ENCODE assay signal across 8 cellular contexts in the genomic region with DNA sequence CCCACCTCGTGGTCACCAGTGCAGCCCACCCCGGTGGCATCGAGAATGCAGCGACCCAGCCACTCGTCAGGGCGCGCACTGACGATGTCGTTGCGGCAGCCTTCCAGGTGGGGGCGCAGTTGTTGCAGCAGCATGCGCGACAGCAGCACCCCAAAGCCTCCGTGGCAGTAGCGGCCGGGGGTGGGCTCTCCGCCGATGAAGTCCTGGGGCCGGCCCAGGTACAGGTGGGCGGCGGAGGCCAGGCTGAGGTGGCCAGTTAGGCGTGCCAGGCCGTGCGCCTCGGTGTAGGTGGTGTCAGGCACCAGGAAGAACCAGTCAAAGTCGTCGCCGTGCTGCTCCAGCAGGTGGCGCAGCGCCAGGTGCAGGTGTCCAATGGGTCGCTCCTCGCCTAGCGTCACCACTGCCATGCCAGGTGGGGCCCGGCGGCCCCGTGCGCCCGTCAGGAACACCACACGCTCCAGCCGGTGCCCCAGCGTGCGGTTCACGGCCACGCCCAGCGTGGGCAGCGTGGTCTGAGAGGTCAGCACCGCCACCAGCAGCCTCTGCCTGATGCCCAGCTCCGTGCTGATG. TPM values are rescaled to one million over a fixed set of nuclear protein-coding genes. Genes with fewer than 3 reads are reported as not detected.
A peak's percentile ranks its signal among the peaks of the same experiment; 100 is the strongest.
DNase-seq lines count a peak whose midpoint lies in the region; ATAC-seq and TF ChIP-seq lines count a peak whose summit lies in the region.

No MANE protein-coding gene starts in this region.

- BruUV-seq in Panc1 (replicated peaks; lab: Mats Ljungman, UMichigan): no TSS peak

- ATAC-seq in GM21576 (IDR thresholded peaks at IDR 0.05; ENCODE audit: unreplicated experiment) (peak; percentile 54), Panc1 (peak; percentile 72)
- peak; percentile 54 for ATAC-seq in activated T-helper 17 cell treated with anti-CD3 and anti-CD28 coated beads, Interleukin-2, amount 50 U/mL, for 72 hours (replicated peaks)

- peaks cover 23% of the 10 kb centered on the region for H3K79me2 ChIP-seq in osteoblast (ENCODE audit: insufficient read depth, low read length)

- no peaks in the 10 kb centered on the region for H3K36me3 Mint-ChIP-seq in IgD-negative memory B cell
- H3K36me3 Mint-ChIP-seq in activated T-helper 17 cell treated with anti-CD3 and anti-CD28 coated beads, Interleukin-2, amount 50 U/mL, for 72 hours (ENCODE audit: low read depth): peaks cover 32% of the 10 kb centered on the region

- no peaks in the 10 kb centered on the region for H3K9me3 Mint-ChIP-seq in IgD-negative memory B cell
- H3K9me3 Mint-ChIP-seq in activated T-helper 17 cell treated with anti-CD3 and anti-CD28 coated beads, Interleukin-2, amount 50 U/mL, for 72 hours: no peaks in the 10 kb centered on the region

- intact Hi-C loops in Panc1 (cut with micrococcal nuclease; ENCODE audit: unreplicated experiment): loop anchor here (2.0 to 5.0 kb wide), 2 partner anchors 86 to 147 kb away; a partner anchor contains a TSS

- peak; percentile 95 for DNase-seq in DMS53 (lab: John Stamatoyannopoulos, UW)
- peak; percentile 68 for DNase-seq in Panc1 (ENCODE audit: low read depth, low spot score)
- peak; percentile 62 for DNase-seq in fibroblast of villous mesenchyme (ENCODE audit: low read depth)
- peak; percentile 96 for DNase-seq in osteoblast (ENCODE audit: insufficient read length, low spot score, missing footprints)

- in situ Hi-C loops in Panc1 (cut with HindIII; ENCODE audit: low pct_unique_long_range_greater_than_20kb, low sequenced_read_pairs): no loop called here

- H4K20me1 ChIP-seq in osteoblast (ENCODE audit: insufficient read depth, low read length): peaks cover 41% of the 10 kb centered on the region

- peaks cover 13% of the 10 kb centered on the region for H3K27me3 Mint-ChIP-seq in IgD-negative memory B cell
- no peaks in the 10 kb centered on the region for H3K27me3 Mint-ChIP-seq in activated T-helper 17 cell treated with anti-CD3 and anti-CD28 coated beads, Interleukin-2, amount 50 U/mL, for 72 hours

- TF ChIP-seq CTCF in Panc1 (IDR thresholded peaks at IDR 0.05) (peak; percentile 100), fibroblast of villous mesenchyme (IDR thresholded peaks at IDR 0.05; ENCODE audit: insufficient read depth, low read depth, low read length) (peak; percentile 95), osteoblast (IDR thresholded peaks at IDR 0.05; ENCODE audit: extremely low read depth, low read depth, low read length) (peak; percentile 73)

- no peaks in the 10 kb centered on the region for H3K27me3 ChIP-seq in Panc1 (ENCODE audit: control insufficient read depth, insufficient read depth, low read length)
- no peaks in the 10 kb centered on the region for H3K27me3 ChIP-seq in osteoblast (ENCODE audit: insufficient read depth, low read length)
- H3K27me3 ChIP-seq in thymus (ENCODE audit: control insufficient read depth, insufficient read depth): peaks cover 12% of the 10 kb centered on the region

- CTCF ChIA-PET in Panc1 (lab: Charles Lee): interaction anchor here (0.5 to 1.3 kb wide), 7 partner anchors 11 to 510 kb away, joined by 3 to 12 read pairs (median 4); no protein-coding TSS in a partner anchor

- peak overlapping the region; percentile 98 for H3K4me2 ChIP-seq in osteoblast (ENCODE audit: insufficient read depth, low read length)

- peak overlapping the region; percentile 26 to 49 for H3K4me3 ChIP-seq in Panc1 (ENCODE audit: low read depth in 2 of 2, low read length in 2 of 2)
- H3K4me3 ChIP-seq in fibroblast of villous mesenchyme (ENCODE audit: low read depth, low read length): peak overlapping the region; percentile 71
- peak overlapping the region; percentile 87 for H3K4me3 ChIP-seq in osteoblast (ENCODE audit: insufficient read depth, low read length)
- H3K4me3 ChIP-seq in thymus (ENCODE audit: low read length): peak overlapping the region; percentile 78

- H3K36me3 ChIP-seq in Panc1 (ENCODE audit: control insufficient read depth, insufficient read depth, low read length) (0 out of 2 replicates have a peak, but pooled peaks cover 2% of the 10 kb centered on the region), osteoblast (ENCODE audit: insufficient read depth, low read length) (peaks cover 25% of the 10 kb centered on the region), thymus (ENCODE audit: control insufficient read depth, insufficient read depth) (peaks cover 18% of the 10 kb centered on the region)

- H3K27ac ChIP-seq in Panc1 (ENCODE audit: low read length) (no peak overlapping the region), osteoblast (ENCODE audit: low read depth, low read length) (no peak overlapping the region), thymus (ENCODE audit: low read depth) (no peak overlapping the region)

- H3K4me3 Mint-ChIP-seq in IgD-negative memory B cell: peak overlapping the region; percentile 17 to 94 (median 66)
- H3K4me3 Mint-ChIP-seq in activated T-helper 17 cell treated with anti-CD3 and anti-CD28 coated beads, Interleukin-2, amount 50 U/mL, for 72 hours: peak overlapping the region; percentile 84

- H3K9me3 ChIP-seq in Panc1 (ENCODE audit: control insufficient read depth, insufficient read depth, low read depth, low read length) (no peaks in the 10 kb centered on the region), osteoblast (ENCODE audit: low read depth, low read length) (no peaks in the 10 kb centered on the region), thymus (ENCODE audit: control insufficient read depth) (no peaks in the 10 kb centered on the region)

- H3K27ac Mint-ChIP-seq in IgD-negative memory B cell: peak overlapping the region in 2 of 3 donors; percentile 23 to 70
- no peak overlapping the region for H3K27ac Mint-ChIP-seq in activated T-helper 17 cell treated with anti-CD3 and anti-CD28 coated beads, Interleukin-2, amount 50 U/mL, for 72 hours

- 2% methylated on average over 48 of the region's 48 CpGs for WGBS in thymus

- peaks cover 9% of the 10 kb centered on the region; the same call in 1 of the 2 replicates for H3K4me1 ChIP-seq in Panc1 (ENCODE audit: control insufficient read depth, insufficient read depth, low read length)
- H3K4me1 ChIP-seq in osteoblast (ENCODE audit: insufficient read depth, low read length): peaks cover 14% of the 10 kb centered on the region
- H3K4me1 ChIP-seq in thymus (ENCODE audit: control insufficient read depth, insufficient read depth, low read length): peaks cover 13% of the 10 kb centered on the region

- POLR2A ChIA-PET in Panc1 (lab: Charles Lee): no interaction called here

- no peak overlapping the region for H2AFZ ChIP-seq in osteoblast (ENCODE audit: low read length)

- peaks cover 6 to 30% (median 8%) of the 10 kb centered on the region in 3 donors for H3K4me1 Mint-ChIP-seq in IgD-negative memory B cell
- H3K4me1 Mint-ChIP-seq in activated T-helper 17 cell treated with anti-CD3 and anti-CD28 coated beads, Interleukin-2, amount 50 U/mL, for 72 hours: peaks cover 6% of the 10 kb centered on the region

RNA-seq across cellular contexts. Expression of a gene that starts 1.9 kb away (rescaled TPM):
- polyA plus RNA-seq in IgD-negative memory B cell (3.9 TPM), thymus (17.5 TPM)
- total RNA-seq in Panc1 (2021; ENCODE audit: unreplicated experiment) (17.5 TPM), fibroblast of villous mesenchyme (196 and 201 TPM in 2 replicates), osteoblast (192 and 221 TPM in 2 replicates)
- 30.7 TPM for polyA plus RNA-seq in Panc1 (2012; ENCODE audit: insufficient read length)
- 10 to 100 TPM; 14.0 to 27.6 TPM for total RNA-seq in activated T-helper 17 cell treated with anti-CD3 and anti-CD28 coated beads, Interleukin-2, amount 50 U/mL, for 72 hours

RNA-seq across cellular contexts. Expression of a gene that starts 2.1 kb away (rescaled TPM):
- 0.28 TPM for polyA plus RNA-seq in IgD-negative memory B cell
- total RNA-seq in Panc1 (2021; ENCODE audit: unreplicated experiment): 2.3 TPM
- 3.5 TPM for polyA plus RNA-seq in Panc1 (2012; ENCODE audit: insufficient read length)
- total RNA-seq in activated T-helper 17 cell treated with anti-CD3 and anti-CD28 coated beads, Interleukin-2, amount 50 U/mL, for 72 hours: 1 to 10 TPM; 3.7 to 5.1 TPM
- total RNA-seq in fibroblast of villous mesenchyme: 2.6 and 2.9 TPM in 2 replicates
- total RNA-seq in osteoblast: 1.1 and 1.5 TPM in 2 replicates
- polyA plus RNA-seq in thymus: 3.7 TPM

RNA-seq across cellular contexts. Expression of a gene that starts 27.4 kb away (rescaled TPM):
- polyA plus RNA-seq in IgD-negative memory B cell (not detected), thymus (0.23 TPM)
- total RNA-seq in Panc1 (2021; ENCODE audit: unreplicated experiment) (0.21 TPM), fibroblast of villous mesenchyme (under 0.01 TPM in 1 of 2 replicates, not detected in the other), osteoblast (under 0.01 TPM in 1 of 2 replicates, not detected in the other)
- not detected for polyA plus RNA-seq in Panc1 (2012; ENCODE audit: insufficient read length)
- total RNA-seq in activated T-helper 17 cell treated with anti-CD3 and anti-CD28 coated beads, Interleukin-2, amount 50 U/mL, for 72 hours: under 1 TPM in 1 of 2 donors, not detected in 1; 0.56 TPM

RNA-seq across cellular contexts. Expression of a gene that starts 29.6 kb away (rescaled TPM):
- not detected for polyA plus RNA-seq in IgD-negative memory B cell
- 25.5 TPM for total RNA-seq in Panc1 (2021; ENCODE audit: unreplicated experiment)
- polyA plus RNA-seq in Panc1 (2012; ENCODE audit: insufficient read length): 53.9 TPM
- 1 to 10 TPM in 1 of 2 donors, under 1 TPM in 1; 0.84 to 1.1 TPM for total RNA-seq in activated T-helper 17 cell treated with anti-CD3 and anti-CD28 coated beads, Interleukin-2, amount 50 U/mL, for 72 hours
- total RNA-seq in fibroblast of villous mesenchyme: 67.0 and 86.8 TPM in 2 replicates
- total RNA-seq in osteoblast: 60.4 and 65.9 TPM in 2 replicates
- polyA plus RNA-seq in thymus: 34.2 TPM

RNA-seq across cellular contexts. Expression of a gene that starts 30.4 kb away (rescaled TPM):
- polyA plus RNA-seq in IgD-negative memory B cell: not detected
- total RNA-seq in Panc1 (2021; ENCODE audit: unreplicated experiment): 1.2 TPM
- polyA plus RNA-seq in Panc1 (2012; ENCODE audit: insufficient read length): 2.3 TPM
- not detected for total RNA-seq in activated T-helper 17 cell treated with anti-CD3 and anti-CD28 coated beads, Interleukin-2, amount 50 U/mL, for 72 hours
- 0.43 and 0.64 TPM in 2 replicates for total RNA-seq in fibroblast of villous mesenchyme
- under 0.01 and 0.29 TPM in 2 replicates for total RNA-seq in osteoblast
- 0.71 TPM for polyA plus RNA-seq in thymus
